In genomic region chr14:22979748-22980392, GRCh38 we compare ENCODE assay signal across 1 cellular context.
TF ChIP-seq lines count a peak whose summit lies in the region.

No MANE protein-coding gene starts in this region.

TF ChIP-seq in K562, 482 proteins besides CTCF, POLR2A, EP300 and RAD21:
- no peak for TF ChIP-seq BRCA1 (IDR thresholded peaks at IDR 0.05)
- TF ChIP-seq BRCA1 (CRISPR knock-in tag; IDR thresholded peaks at IDR 0.05): no peak
- TF ChIP-seq PBX2 (CRISPR knock-in tag; IDR thresholded peaks at IDR 0.05; ENCODE audit: low read depth): no peak
- TF ChIP-seq PBX2 (tag; conservative IDR thresholded peaks at IDR 0.05; ENCODE audit: low read depth): no peak
- peak; percentile 58; the same call in 1 of the 2 replicates for TF ChIP-seq ZBTB33 (CRISPR knock-in tag; IDR thresholded peaks at IDR 0.05)
